In the genomic region with DNA sequence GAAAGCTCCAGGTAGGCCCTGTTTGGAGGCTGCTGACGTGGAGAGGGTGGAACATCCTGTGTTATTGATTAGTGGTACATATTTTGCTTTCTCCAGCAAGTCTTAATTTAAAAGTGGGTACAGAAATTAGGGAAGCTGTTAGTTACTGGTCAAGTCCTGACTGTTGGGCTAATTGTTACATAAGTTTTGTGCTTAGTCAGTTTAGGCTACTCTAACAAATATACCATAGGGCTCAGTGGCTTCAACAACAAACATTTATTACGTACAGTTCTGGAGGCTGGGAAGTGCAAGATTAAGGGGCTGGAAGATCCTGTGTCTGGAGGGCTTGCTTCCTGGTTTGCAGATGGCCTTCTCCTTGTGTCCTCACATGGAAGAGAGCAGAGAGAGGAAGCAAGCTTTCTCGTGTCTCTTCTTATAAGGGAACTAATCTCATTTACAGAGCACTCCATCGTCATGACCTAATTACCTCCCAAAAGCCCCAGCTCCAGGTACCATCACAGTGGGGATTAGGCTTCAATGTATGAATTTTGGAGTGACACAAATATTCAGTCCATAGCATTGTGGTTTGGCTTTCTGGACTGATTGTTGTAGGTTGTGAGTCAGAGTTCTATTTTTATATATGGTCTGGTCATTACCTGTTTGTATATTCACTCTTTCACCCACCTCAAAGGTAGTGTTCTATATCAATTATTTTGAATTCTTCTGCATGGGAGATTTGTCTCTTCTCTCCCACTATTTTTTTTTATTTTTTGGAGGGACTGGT, we compare ENCODE assay signal across 13 cellular contexts. TPM values are rescaled to one million over a fixed set of nuclear protein-coding genes. Genes with fewer than 3 reads are reported as not detected.
A peak's percentile ranks its signal among the peaks of the same experiment; 100 is the strongest.
DNase-seq lines count a peak whose midpoint lies in the region; ATAC-seq, FAIRE-seq and TF ChIP-seq lines count a peak whose summit lies in the region.
"Had no signal": no experiment of that assay in that cellular context is flagged by ENCODE, and none has a peak within 500 bp of the region (broad histone marks: within the 10 kb centered on the region; RNA-seq: fewer than 3 reads in every experiment).

No MANE protein-coding gene starts in this region.

- in situ Hi-C loops in K562 (cut with MboI) = loop anchor here (25.0 kb wide), 1 partner anchor 1217 kb away; a partner anchor contains a TSS

- no peak for TF ChIP-seq EP300 in K562 (IDR thresholded peaks at IDR 0.05; ENCODE audit: low read length)

- intact Hi-C loops in K562 (cut with micrococcal nuclease) = no loop called here

- H3K23ac ChIP-seq in trophoblast cell (ENCODE audit: low read length) = no peak overlapping the region

- no peak overlapping the region for H2BK12ac ChIP-seq in trophoblast cell (ENCODE audit: low read length)

- no peak overlapping the region for H2BK5ac ChIP-seq in trophoblast cell (ENCODE audit: low read depth, low read length, poor library complexity)

- no peak overlapping the region for H4K12ac ChIP-seq in trophoblast cell (ENCODE audit: low read depth, low read length)

- ATAC-seq in GM18870 (IDR thresholded peaks at IDR 0.05; ENCODE audit: unreplicated experiment) = peak; percentile 68
- peak; percentile 78 for ATAC-seq in GM21717 (IDR thresholded peaks at IDR 0.05; ENCODE audit: unreplicated experiment)
- peak; percentile 62 for ATAC-seq in HG03280 (IDR thresholded peaks at IDR 0.05; ENCODE audit: unreplicated experiment)
- peak; percentile 48 for ATAC-seq in K562

- no peak overlapping the region for H2BK120ac ChIP-seq in trophoblast cell (ENCODE audit: insufficient read depth, low read length, poor library complexity)

- no peaks in the 10 kb centered on the region for H3K79me1 ChIP-seq in trophoblast cell (ENCODE audit: low read length)

- no peaks in the 10 kb centered on the region for H3K27me3 ChIP-seq in K562 (ENCODE audit: control insufficient read depth in 2 of 2, insufficient read depth in 2 of 2, low read length in 2 of 2)
- H3K27me3 ChIP-seq in trophoblast cell (ENCODE audit: insufficient read depth, low read length) = no peaks in the 10 kb centered on the region
- no peaks in the 10 kb centered on the region for H3K27me3 ChIP-seq in small intestine (ENCODE audit: control insufficient read depth in 2 of 2, insufficient read depth in 2 of 2, low read length in 2 of 2)
- H3K27me3 ChIP-seq: breast epithelium had no signal

- no peaks in the 10 kb centered on the region for H3K9me1 ChIP-seq in K562 (ENCODE audit: control insufficient read depth, insufficient read depth, low read length)

- WGBS in K562 (ENCODE audit: insufficient coverage, low coverage, missing lambda C conversion rate) = 35% methylated on average over 4 of the region's 4 CpGs
- WGBS in trophoblast cell (ENCODE audit: extremely low coverage, insufficient coverage, insufficient read length) = no CpG with 5 or more reads among the region's 4 CpGs
- WGBS in small intestine, 3 donors = 82 to 89% (median 83%) methylated on average over 4 of the region's 4 CpGs

- H3K4me2 ChIP-seq in K562 (ENCODE audit: insufficient read depth, low read length) (peak overlapping the region; percentile 25; the same call in 1 of the 2 replicates), trophoblast cell (ENCODE audit: low read length) (no peak overlapping the region)

- H2AK5ac ChIP-seq in trophoblast cell (ENCODE audit: low read length) = no peak overlapping the region

- peak overlapping the region; percentile 33 to 79; a peak in 2 of 4 replicates for H3K9ac ChIP-seq in K562 (ENCODE audit: insufficient read depth in 1 of 2, low read depth in 2 of 2, low read length in 2 of 2)
- no peak overlapping the region for H3K9ac ChIP-seq in trophoblast cell (ENCODE audit: low read length)

- TF ChIP-seq RAD21 in K562 (CRISPR knock-in tag; conservative IDR thresholded peaks at IDR 0.05 in 1 of 2, IDR thresholded peaks at IDR 0.05 in 1 of 2) = no peak

- no peak overlapping the region for H3K18ac ChIP-seq in trophoblast cell (ENCODE audit: low read length)

- H3K4me3 ChIP-seq in K562 (no peak overlapping the region), trophoblast cell (ENCODE audit: low read depth, low read length) (no peak overlapping the region), small intestine (ENCODE audit: low read depth in 1 of 2, low read length in 2 of 2) (no peak overlapping the region)
- H3K4me3 ChIP-seq: breast epithelium, thoracic aorta had no signal

- H3K9me3 ChIP-seq in K562 (replicated peaks; ENCODE audit: control insufficient read depth, insufficient read depth, low read depth, low read length) (no peaks in the 10 kb centered on the region), trophoblast cell (ENCODE audit: insufficient read depth, low read depth, low read length) (peaks cover 2% of the 10 kb centered on the region), small intestine (ENCODE audit: control insufficient read depth, low read depth) (no peaks in the 10 kb centered on the region)
- H3K9me3 ChIP-seq: breast epithelium, thoracic aorta had no signal

- FAIRE-seq in K562 (lab: Jason Lieb, UNC) = no peak
- no peak for FAIRE-seq in small intestine (lab: Jason Lieb, UNC)
- FAIRE-seq: frontal cortex had no signal

- no peak overlapping the region for H3K4ac ChIP-seq in trophoblast cell (ENCODE audit: low read depth, low read length)

- no peak overlapping the region for H3K14ac ChIP-seq in trophoblast cell (ENCODE audit: low read length)

- TF ChIP-seq POLR2A in K562 (conservative IDR thresholded peaks at IDR 0.05) = no peak

- CTCF ChIA-PET in K562 (lab: Yijun Ruan, JAX; ENCODE audit: low intra/inter-chr PET ratio) = no interaction called here

- H3K36me3 ChIP-seq in K562 (ENCODE audit: control insufficient read depth, insufficient read depth, low read length) = no peaks in the 10 kb centered on the region
- peaks cover 0 to 2% of the 10 kb centered on the region in 2 experiments for H3K36me3 ChIP-seq in trophoblast cell (ENCODE audit: control insufficient read depth in 1 of 2, insufficient read depth in 2 of 2, low read length in 2 of 2)
- H3K36me3 ChIP-seq in small intestine (ENCODE audit: control insufficient read depth in 2 of 2, insufficient read depth in 2 of 2, low read length in 2 of 2) = no peaks in the 10 kb centered on the region
- H3K36me3 ChIP-seq: breast epithelium, thoracic aorta had no signal

- DNase-seq in K562 (ENCODE audit: extremely low read depth in 1 of 4, low spot score in 3 of 4) (peak in 1 of 4 experiments; percentile 37), trophoblast cell (no peak), GM19238 (ENCODE audit: insufficient read length, low spot score) (no peak), NCI-H128 (lab: John Stamatoyannopoulos, UW; ENCODE audit: unreplicated experiment) (no peak), small intestine (no peak)
- DNase-seq: activated CD8-positive, alpha-beta memory T cell treated with anti-CD3 and anti-CD28 coated beads, Interleukin-2, amount 50 U/mL, for 48 hours; NCI-H2081 had no signal

- H4K91ac ChIP-seq in trophoblast cell (ENCODE audit: low read depth, low read length) = no peak overlapping the region

- H4K8ac ChIP-seq in trophoblast cell (ENCODE audit: low read depth, low read length) = no peak overlapping the region

- no peak for TF ChIP-seq CTCF in K562 (IDR thresholded peaks at IDR 0.05 in 2 of 3, conservative IDR thresholded peaks at IDR 0.05 in 1 of 3; ENCODE audit: insufficient read depth in 2 of 3, low read depth in 1 of 3, low read length in 3 of 3)

- peaks cover 12 to 25% of the 10 kb centered on the region in 2 experiments for H3K4me1 ChIP-seq in K562 (replicated peaks in 1 of 2; ENCODE audit: control insufficient read depth in 2 of 2, insufficient read depth in 2 of 2, low read length in 2 of 2)
- peaks cover 0 to 3% of the 10 kb centered on the region in 2 experiments for H3K4me1 ChIP-seq in trophoblast cell (ENCODE audit: control insufficient read depth in 1 of 2, insufficient read depth in 2 of 2, low read length in 2 of 2)
- peaks cover 0 to 1% of the 10 kb centered on the region in 2 donors for H3K4me1 ChIP-seq in small intestine (ENCODE audit: control insufficient read depth in 2 of 2, insufficient read depth in 1 of 2, low read depth in 1 of 2, low read length in 1 of 2)
- H3K4me1 ChIP-seq: breast epithelium had no signal

- no peaks in the 10 kb centered on the region for H4K20me1 ChIP-seq in K562 (replicated peaks; ENCODE audit: control insufficient read depth, insufficient read depth, low read length)

- peaks cover 28% of the 10 kb centered on the region; the same call in 2 of the 3 replicates for H3K79me2 ChIP-seq in K562 (ENCODE audit: control insufficient read depth, insufficient read depth, low read length)
- H3K79me2 ChIP-seq in trophoblast cell (ENCODE audit: control insufficient read depth, insufficient read depth, low read length, poor library complexity) = no peaks in the 10 kb centered on the region

- H3K27ac ChIP-seq in K562 (ENCODE audit: extremely low read depth, low read depth, low read length) (peak overlapping the region; percentile 50; the same call in 2 of the 3 replicates), trophoblast cell (ENCODE audit: low read depth, low read length) (no peak overlapping the region), small intestine (ENCODE audit: low read depth in 1 of 2, low read length in 1 of 2) (no peak overlapping the region)
- H3K27ac ChIP-seq: breast epithelium, thoracic aorta had no signal

- POLR2A ChIA-PET in K562 (lab: Yijun Ruan, JAX) = interaction anchor here (0.5 to 5.0 kb wide), 8 partner anchors 9 to 157 kb away, joined by 3 to 40 read pairs (median 4); a partner anchor contains a TSS

- no TSS peak for BruUV-seq in K562 (replicated peaks; lab: Mats Ljungman, UMichigan)

- peak overlapping the region; percentile 76 for H2AFZ ChIP-seq in K562 (ENCODE audit: low read depth, low read length)
- no peak overlapping the region for H2AFZ ChIP-seq in trophoblast cell (ENCODE audit: insufficient read depth, low read length, poor library complexity)

RNA-seq across cellular contexts. Expression of a gene that starts 17.0 kb away (rescaled TPM):
- total RNA-seq in K562 (2011; cell fraction: chromatin; rRNA removed; ENCODE audit: low replicate concordance) = 99.4 and 111 TPM in 2 replicates
- 89.4 and 90.1 TPM in 2 replicates for total RNA-seq in K562 (2011; cell fraction: nucleolus; rRNA removed)
- 107 and 111 TPM in 2 replicates for total RNA-seq in K562 (2011; cell fraction: nucleoplasm; rRNA removed)
- total RNA-seq in K562 (2014; rRNA removed) (45.5 and 46.1 TPM in 2 replicates), K562 (2014; rRNA removed; fragmentation: Illumina TruSeq; extraction: Trizol) (23.9 and 24.9 TPM in 2 replicates), K562 (2015; rRNA removed; fragmentation: Illumina TruSeq; extraction: Trizol) (36.9 and 37.2 TPM in 2 replicates), K562 (2021) (31.1 and 34.1 TPM in 2 replicates)
- polyA plus RNA-seq in K562 (2011; rRNA removed) (32.7 and 52.8 TPM in 2 replicates), K562 (2014; fragmentation: Illumina TruSeq; extraction: Trizol) (41.7 and 56.3 TPM in 2 replicates), K562 (2014; fragmentation: Nextera tagmentation; extraction: Ambion mirVana) (10 to 100 TPM; 30.9 to 47.6 TPM), K562 (2014; rRNA removed) (28.4 and 42.3 TPM in 2 replicates), small intestine (10 to 100 TPM in 2 of 3 donors, 1 to 10 TPM in 1; 8.3 to 15.5 (median 10.5) TPM)
- 26.2 and 27.3 TPM in 2 replicates for polyA plus RNA-seq in K562 (2011; cell fraction: cytosol; rRNA removed)
- 40.7 and 45.7 TPM in 2 replicates for polyA plus RNA-seq in K562 (2011; cell fraction: nucleus; rRNA removed)
- 42.1 and 46.6 TPM in 2 replicates for polyA plus RNA-seq in K562 (2012)
- polyA minus RNA-seq in K562 (2011; rRNA and poly(A)+ RNA removed) = 59.1 and 77.6 TPM in 2 replicates
- polyA minus RNA-seq in K562 (2011; cell fraction: cytosol; rRNA and poly(A)+ RNA removed) = 21.3 and 32.6 TPM in 2 replicates
- 66.8 and 85.0 TPM in 2 replicates for polyA minus RNA-seq in K562 (2011; cell fraction: nucleus; rRNA and poly(A)+ RNA removed)
- 17.9 and 18.5 TPM in 2 replicates for polyA plus RNA-seq in trophoblast cell (2013)
